In the genomic region with DNA sequence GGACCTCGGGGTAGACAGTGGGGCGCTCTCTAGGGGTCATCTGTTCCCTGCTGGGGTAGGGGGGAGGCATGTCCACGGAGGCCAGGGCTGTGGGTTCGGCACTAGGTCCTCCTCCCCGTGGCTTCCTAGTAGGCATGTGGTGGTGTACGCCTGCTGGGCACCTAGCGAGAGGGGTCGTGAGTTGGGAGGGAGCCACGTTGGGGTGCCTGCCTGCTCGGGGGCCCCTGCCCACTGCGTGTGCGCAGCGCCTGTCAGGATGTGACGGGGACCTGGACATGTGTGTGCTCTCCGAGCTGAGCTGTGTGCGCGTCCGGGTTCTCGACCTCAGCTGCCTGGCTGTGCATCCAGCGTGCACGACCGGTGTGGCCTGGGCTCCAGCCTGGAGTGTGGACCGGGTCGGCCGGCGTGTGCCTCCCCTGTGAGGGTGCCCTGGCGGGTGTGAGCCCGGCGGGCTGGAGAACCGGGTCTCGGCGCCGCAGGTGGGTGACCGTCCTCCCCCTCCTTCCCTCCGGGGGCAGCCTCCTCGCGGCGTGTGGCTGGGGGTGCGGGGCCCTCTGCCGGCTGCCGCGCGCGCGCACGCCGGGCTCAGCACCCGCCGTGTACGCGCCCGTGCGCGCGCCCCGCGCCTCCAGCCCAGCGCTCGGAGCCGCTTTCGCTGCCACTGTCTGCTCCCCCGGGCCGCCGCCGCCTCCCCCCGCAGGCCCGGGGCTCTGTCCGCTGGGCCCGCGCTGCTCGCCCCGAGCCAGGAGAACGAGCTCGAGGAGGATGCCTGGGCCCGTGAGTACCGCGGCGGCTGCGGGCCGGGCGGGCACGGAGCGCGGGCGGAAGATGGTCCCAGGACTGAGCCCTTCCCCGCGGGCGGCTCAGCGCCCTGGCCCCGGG, we compare ENCODE assay signal across 8 cellular contexts. TPM values are rescaled to one million over a fixed set of nuclear protein-coding genes. Genes with fewer than 3 reads are reported as not detected.
A peak's percentile ranks its signal among the peaks of the same experiment; 100 is the strongest.
DNase-seq lines count a peak whose midpoint lies in the region; ATAC-seq and TF ChIP-seq lines count a peak whose summit lies in the region.

A gene with protein sequence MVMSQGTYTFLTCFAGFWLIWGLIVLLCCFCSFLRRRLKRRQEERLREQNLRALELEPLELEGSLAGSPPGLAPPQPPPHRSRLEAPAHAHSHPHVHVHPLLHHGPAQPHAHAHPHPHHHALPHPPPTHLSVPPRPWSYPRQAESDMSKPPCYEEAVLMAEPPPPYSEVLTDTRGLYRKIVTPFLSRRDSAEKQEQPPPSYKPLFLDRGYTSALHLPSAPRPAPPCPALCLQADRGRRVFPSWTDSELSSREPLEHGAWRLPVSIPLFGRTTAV (plus strand): TSS at position 631 of the 882 bp plus-strand sequence. CDS start 8,254 bp downstream, outside the sequence.

- H3K9me3 Mint-ChIP-seq in WTC11, result no peaks in the 10 kb centered on the region

- no peak for TF ChIP-seq CTCF in WTC11 (IDR thresholded peaks at IDR 0.05)
- TF ChIP-seq CTCF in kidney epithelial cell (IDR thresholded peaks at IDR 0.05; ENCODE audit: insufficient read depth, low read length, poor library complexity, severe bottlenecking), result no peak

- peak within 1 kb of the TSS; percentile 58 for H3K4me3 ChIP-seq in kidney epithelial cell (ENCODE audit: low read depth, low read length)

- CTCF ChIA-PET in WTC11 (lab: Charles Lee), result interaction anchor here (0.6 to 15.8 kb wide), 18 partner anchors 9 to 135 kb away, joined by 3 to 171 read pairs (median 6); a partner anchor contains a TSS

- DNase-seq in NCI-H524 (lab: John Stamatoyannopoulos, UW) (peak; percentile 38 to 72), NCI-H524 treated with DMSO at 0.1 percent for 48 hours (lab: John Stamatoyannopoulos, UW) (no peak), NCI-H1930 (lab: John Stamatoyannopoulos, UW) (peak; percentile 31 to 61), WTC11 (ENCODE audit: low spot score) (peak; percentile 60), cerebellar cortex (ENCODE audit: low spot score) (peak; percentile 55), kidney epithelial cell (ENCODE audit: low read depth) (no peak)
- DNase-seq in stimulated activated CD4-positive, alpha-beta T cell treated with anti-CD3 and anti-CD28 coated beads, Interleukin-15, amount 100 ng/mL, for 24 hours, result peak; percentile 80

- no peaks in the 10 kb centered on the region for H3K36me3 ChIP-seq in kidney epithelial cell (ENCODE audit: control insufficient read depth, insufficient read depth, low read length)

- H3K27me3 ChIP-seq in kidney epithelial cell (ENCODE audit: control insufficient read depth, insufficient read depth, low read length), result no peaks in the 10 kb centered on the region

- peaks cover 41% of the 10 kb centered on the region for H3K27me3 Mint-ChIP-seq in WTC11 (ENCODE audit: low read depth)

- POLR2A ChIA-PET in WTC11 (lab: Charles Lee), result interaction anchor here (0.6 to 5.8 kb wide), 9 partner anchors 9 to 735 kb away, joined by 3 to 38 read pairs (median 5); a partner anchor contains a TSS

- H3K27ac Mint-ChIP-seq in WTC11, result no peak within 1 kb of the TSS

- H3K4me3 Mint-ChIP-seq in WTC11, result peak within 1 kb of the TSS; percentile 66

- H3K36me3 Mint-ChIP-seq in WTC11, result no peaks in the 10 kb centered on the region

- peak; percentile 36 for ATAC-seq in HG02610 (IDR thresholded peaks at IDR 0.05; ENCODE audit: unreplicated experiment)
- peak; percentile 14 for ATAC-seq in WTC11

- H3K4me1 Mint-ChIP-seq in WTC11, result peaks cover 44% of the 10 kb centered on the region

TF ChIP-seq in WTC11, 78 proteins besides CTCF, POLR2A, EP300 and RAD21 (continues in another document):
- TF ChIP-seq, protein P1, sequence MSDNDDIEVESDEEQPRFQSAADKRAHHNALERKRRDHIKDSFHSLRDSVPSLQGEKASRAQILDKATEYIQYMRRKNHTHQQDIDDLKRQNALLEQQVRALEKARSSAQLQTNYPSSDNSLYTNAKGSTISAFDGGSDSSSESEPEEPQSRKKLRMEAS (CRISPR knock-in tag; IDR thresholded peaks at IDR 0.05), result peak; percentile 57
- TF ChIP-seq, protein P2, sequence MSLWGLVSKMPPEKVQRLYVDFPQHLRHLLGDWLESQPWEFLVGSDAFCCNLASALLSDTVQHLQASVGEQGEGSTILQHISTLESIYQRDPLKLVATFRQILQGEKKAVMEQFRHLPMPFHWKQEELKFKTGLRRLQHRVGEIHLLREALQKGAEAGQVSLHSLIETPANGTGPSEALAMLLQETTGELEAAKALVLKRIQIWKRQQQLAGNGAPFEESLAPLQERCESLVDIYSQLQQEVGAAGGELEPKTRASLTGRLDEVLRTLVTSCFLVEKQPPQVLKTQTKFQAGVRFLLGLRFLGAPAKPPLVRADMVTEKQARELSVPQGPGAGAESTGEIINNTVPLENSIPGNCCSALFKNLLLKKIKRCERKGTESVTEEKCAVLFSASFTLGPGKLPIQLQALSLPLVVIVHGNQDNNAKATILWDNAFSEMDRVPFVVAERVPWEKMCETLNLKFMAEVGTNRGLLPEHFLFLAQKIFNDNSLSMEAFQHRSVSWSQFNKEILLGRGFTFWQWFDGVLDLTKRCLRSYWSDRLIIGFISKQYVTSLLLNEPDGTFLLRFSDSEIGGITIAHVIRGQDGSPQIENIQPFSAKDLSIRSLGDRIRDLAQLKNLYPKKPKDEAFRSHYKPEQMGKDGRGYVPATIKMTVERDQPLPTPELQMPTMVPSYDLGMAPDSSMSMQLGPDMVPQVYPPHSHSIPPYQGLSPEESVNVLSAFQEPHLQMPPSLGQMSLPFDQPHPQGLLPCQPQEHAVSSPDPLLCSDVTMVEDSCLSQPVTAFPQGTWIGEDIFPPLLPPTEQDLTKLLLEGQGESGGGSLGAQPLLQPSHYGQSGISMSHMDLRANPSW (CRISPR knock-in tag; conservative IDR thresholded peaks at IDR 0.05; ENCODE audit: low read depth), result no peak
- TF ChIP-seq HMGA2 (CRISPR knock-in tag; IDR thresholded peaks at IDR 0.05), result no peak
- no peak for TF ChIP-seq GRHL2 (CRISPR knock-in tag; IDR thresholded peaks at IDR 0.05; ENCODE audit: insufficient replicate concordance, severe bottlenecking)
- TF ChIP-seq ZNF121 (CRISPR knock-in tag; IDR thresholded peaks at IDR 0.05), result no peak; the same call in 1 of the 2 replicates
- TF ChIP-seq TP53 (CRISPR knock-in tag; IDR thresholded peaks at IDR 0.05), result no peak
- TF ChIP-seq, protein P3, sequence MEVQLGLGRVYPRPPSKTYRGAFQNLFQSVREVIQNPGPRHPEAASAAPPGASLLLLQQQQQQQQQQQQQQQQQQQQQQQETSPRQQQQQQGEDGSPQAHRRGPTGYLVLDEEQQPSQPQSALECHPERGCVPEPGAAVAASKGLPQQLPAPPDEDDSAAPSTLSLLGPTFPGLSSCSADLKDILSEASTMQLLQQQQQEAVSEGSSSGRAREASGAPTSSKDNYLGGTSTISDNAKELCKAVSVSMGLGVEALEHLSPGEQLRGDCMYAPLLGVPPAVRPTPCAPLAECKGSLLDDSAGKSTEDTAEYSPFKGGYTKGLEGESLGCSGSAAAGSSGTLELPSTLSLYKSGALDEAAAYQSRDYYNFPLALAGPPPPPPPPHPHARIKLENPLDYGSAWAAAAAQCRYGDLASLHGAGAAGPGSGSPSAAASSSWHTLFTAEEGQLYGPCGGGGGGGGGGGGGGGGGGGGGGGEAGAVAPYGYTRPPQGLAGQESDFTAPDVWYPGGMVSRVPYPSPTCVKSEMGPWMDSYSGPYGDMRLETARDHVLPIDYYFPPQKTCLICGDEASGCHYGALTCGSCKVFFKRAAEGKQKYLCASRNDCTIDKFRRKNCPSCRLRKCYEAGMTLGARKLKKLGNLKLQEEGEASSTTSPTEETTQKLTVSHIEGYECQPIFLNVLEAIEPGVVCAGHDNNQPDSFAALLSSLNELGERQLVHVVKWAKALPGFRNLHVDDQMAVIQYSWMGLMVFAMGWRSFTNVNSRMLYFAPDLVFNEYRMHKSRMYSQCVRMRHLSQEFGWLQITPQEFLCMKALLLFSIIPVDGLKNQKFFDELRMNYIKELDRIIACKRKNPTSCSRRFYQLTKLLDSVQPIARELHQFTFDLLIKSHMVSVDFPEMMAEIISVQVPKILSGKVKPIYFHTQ (CRISPR knock-in tag; IDR thresholded peaks at IDR 0.05), result no peak
- TF ChIP-seq, protein P4, sequence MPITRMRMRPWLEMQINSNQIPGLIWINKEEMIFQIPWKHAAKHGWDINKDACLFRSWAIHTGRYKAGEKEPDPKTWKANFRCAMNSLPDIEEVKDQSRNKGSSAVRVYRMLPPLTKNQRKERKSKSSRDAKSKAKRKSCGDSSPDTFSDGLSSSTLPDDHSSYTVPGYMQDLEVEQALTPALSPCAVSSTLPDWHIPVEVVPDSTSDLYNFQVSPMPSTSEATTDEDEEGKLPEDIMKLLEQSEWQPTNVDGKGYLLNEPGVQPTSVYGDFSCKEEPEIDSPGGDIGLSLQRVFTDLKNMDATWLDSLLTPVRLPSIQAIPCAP (CRISPR knock-in tag; IDR thresholded peaks at IDR 0.05), result no peak
- peak; percentile 44; the same call in 1 of the 2 replicates for TF ChIP-seq EMX1 (CRISPR knock-in tag; IDR thresholded peaks at IDR 0.05)
- no peak for TF ChIP-seq ZNF396 (CRISPR knock-in tag; IDR thresholded peaks at IDR 0.05; ENCODE audit: borderline replicate concordance)
- TF ChIP-seq, protein P5, sequence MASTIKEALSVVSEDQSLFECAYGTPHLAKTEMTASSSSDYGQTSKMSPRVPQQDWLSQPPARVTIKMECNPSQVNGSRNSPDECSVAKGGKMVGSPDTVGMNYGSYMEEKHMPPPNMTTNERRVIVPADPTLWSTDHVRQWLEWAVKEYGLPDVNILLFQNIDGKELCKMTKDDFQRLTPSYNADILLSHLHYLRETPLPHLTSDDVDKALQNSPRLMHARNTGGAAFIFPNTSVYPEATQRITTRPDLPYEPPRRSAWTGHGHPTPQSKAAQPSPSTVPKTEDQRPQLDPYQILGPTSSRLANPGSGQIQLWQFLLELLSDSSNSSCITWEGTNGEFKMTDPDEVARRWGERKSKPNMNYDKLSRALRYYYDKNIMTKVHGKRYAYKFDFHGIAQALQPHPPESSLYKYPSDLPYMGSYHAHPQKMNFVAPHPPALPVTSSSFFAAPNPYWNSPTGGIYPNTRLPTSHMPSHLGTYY (CRISPR knock-in tag; IDR thresholded peaks at IDR 0.05), result no peak; the same call in 1 of the 2 replicates
- TF ChIP-seq, protein P6, sequence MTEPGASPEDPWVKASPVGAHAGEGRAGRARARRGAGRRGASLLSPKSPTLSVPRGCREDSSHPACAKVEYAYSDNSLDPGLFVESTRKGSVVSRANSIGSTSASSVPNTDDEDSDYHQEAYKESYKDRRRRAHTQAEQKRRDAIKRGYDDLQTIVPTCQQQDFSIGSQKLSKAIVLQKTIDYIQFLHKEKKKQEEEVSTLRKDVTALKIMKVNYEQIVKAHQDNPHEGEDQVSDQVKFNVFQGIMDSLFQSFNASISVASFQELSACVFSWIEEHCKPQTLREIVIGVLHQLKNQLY (CRISPR knock-in tag; IDR thresholded peaks at IDR 0.05), result no peak
- no peak; the same call in 1 of the 2 replicates for TF ChIP-seq CREB1 (CRISPR knock-in tag; IDR thresholded peaks at IDR 0.05)
- no peak for TF ChIP-seq NFE2L1 (CRISPR knock-in tag; IDR thresholded peaks at IDR 0.05)

RNA-seq across cellular contexts. Expression of the gene that starts here (rescaled TPM):
- total RNA-seq in WTC11 (2021) (13.1 to 14.7 TPM (median 14.6 TPM) in 3 replicates), kidney epithelial cell (5.8 and 10.3 TPM in 2 replicates)

Comparison
In these comparisons a context has a peak if more than half of its experiments do, and no peak if none do; other contexts are left out.
1. DNase-seq: peak in NCI-H524 (2 of 2), NCI-H1930 (2 of 2), WTC11 (single experiment), cerebellar cortex (single experiment) and stimulated activated CD4-positive, alpha-beta T cell treated with anti-CD3 and anti-CD28 coated beads, Interleukin-15, amount 100 ng/mL, for 24 hours (single experiment); none in NCI-H524 treated with DMSO at 0.1 percent for 48 hours (single experiment) and kidney epithelial cell (single experiment).